Comparison of ENCODE assay signal across 8 cellular contexts in genomic region chr2:42132966-42133641, GRCh38. TPM values are rescaled to one million over a fixed set of nuclear protein-coding genes. Genes with fewer than 3 reads are reported as not detected.
DNase-seq lines count a peak whose midpoint lies in the region; ATAC-seq and TF ChIP-seq lines count a peak whose summit lies in the region.

No MANE protein-coding gene starts in this region.

- peak overlapping the region; percentile 61 for H3K27ac ChIP-seq in CD8-positive, alpha-beta T cell (ENCODE audit: low read depth, low read length)
- H3K27ac ChIP-seq in OCI-LY7 (ENCODE audit: low read depth, low read length, poor library complexity, severe bottlenecking) (peak overlapping the region; percentile 68), esophagus (ENCODE audit: low read depth in 2 of 2, low read length in 1 of 2) (peak overlapping the region; percentile 76 to 83)

- no peaks in the 10 kb centered on the region for H3K27me3 Mint-ChIP-seq in CD8-positive, alpha-beta T cell (ENCODE audit: low read depth)
- H3K27me3 Mint-ChIP-seq in naive thymus-derived CD8-positive, alpha-beta T cell = no peaks in the 10 kb centered on the region

- no peaks in the 10 kb centered on the region for H3K9me2 ChIP-seq in OCI-LY7 (ENCODE audit: insufficient read depth, low read length)

- CTCF ChIA-PET in CD8-positive, alpha-beta T cell (lab: Charles Lee) = interaction anchor here (0.8 to 5.8 kb wide), 12 partner anchors 9 to 63 kb away, joined by 3 to 52 read pairs (median 6); no protein-coding TSS in a partner anchor
- CTCF ChIA-PET in OCI-LY7 (lab: Charles Lee; ENCODE audit: unreplicated experiment) = interaction anchor here (1.0 to 1.5 kb wide), 4 partner anchors 9 to 105 kb away, joined by 3 to 9 read pairs (median 4); no protein-coding TSS in a partner anchor

- peaks cover 80% of the 10 kb centered on the region for H3K4me1 ChIP-seq in CD8-positive, alpha-beta T cell (ENCODE audit: insufficient read depth, low read length)
- peaks cover 63% of the 10 kb centered on the region for H3K4me1 ChIP-seq in OCI-LY7 (ENCODE audit: insufficient read depth, low read length, poor library complexity, severe bottlenecking)
- peaks cover 2 to 14% of the 10 kb centered on the region in 2 donors for H3K4me1 ChIP-seq in esophagus (ENCODE audit: control insufficient read depth in 2 of 2, insufficient read depth in 2 of 2, low read length in 1 of 2)

- peak overlapping the region; percentile 22 for H3K4me3 ChIP-seq in CD8-positive, alpha-beta T cell (ENCODE audit: low read depth, low read length)
- peak overlapping the region; percentile 54 for H3K4me3 ChIP-seq in OCI-LY7 (ENCODE audit: low read depth, low read length, poor library complexity, severe bottlenecking)
- peak overlapping the region in 1 of 2 donors; percentile 20 for H3K4me3 ChIP-seq in esophagus (ENCODE audit: low read depth in 1 of 2, low read length in 2 of 2)

- peak; percentile 88 for ATAC-seq in CD8-positive, alpha-beta T cell
- ATAC-seq in GM19467 (IDR thresholded peaks at IDR 0.05; ENCODE audit: unreplicated experiment) = peak; percentile 86
- peak; percentile 87 to 91 for ATAC-seq in naive thymus-derived CD8-positive, alpha-beta T cell
- ATAC-seq in stimulated activated effector memory CD8-positive, alpha-beta T cell treated with anti-CD3 and anti-CD28 coated beads, Interleukin-12 subunit alpha, Interleukin-12 subunit beta, amount 100 ng/mL, for 72 hours = peak; percentile 97

- peak overlapping the region; percentile 76 for H3K4me2 ChIP-seq in OCI-LY7 (ENCODE audit: low read length)

- no peaks in the 10 kb centered on the region for H3K27me3 ChIP-seq in CD8-positive, alpha-beta T cell (ENCODE audit: insufficient read depth, low read length)
- no peaks in the 10 kb centered on the region for H3K27me3 ChIP-seq in esophagus (ENCODE audit: control insufficient read depth in 1 of 2, insufficient read depth in 2 of 2, low read length in 2 of 2)

- POLR2A ChIA-PET in CD8-positive, alpha-beta T cell (lab: Charles Lee) = interaction anchor here (0.6 to 3.7 kb wide), 20 partner anchors 9 to 79 kb away, joined by 3 to 42 read pairs (median 5); partner anchors contain the start of gene EML4
- POLR2A ChIA-PET in OCI-LY7 (lab: Charles Lee) = interaction anchor here (0.6 to 3.2 kb wide), 17 partner anchors 9 to 115 kb away, joined by 3 to 17 read pairs (median 4); no protein-coding TSS in a partner anchor
- POLR2A ChIA-PET in naive thymus-derived CD8-positive, alpha-beta T cell (lab: Charles Lee) = interaction anchor here (0.6 to 5.2 kb wide), 17 partner anchors 9 to 60 kb away, joined by 3 to 72 read pairs (median 6); no protein-coding TSS in a partner anchor

- no peak for TF ChIP-seq CTCF in CD8-positive, alpha-beta T cell (IDR thresholded peaks at IDR 0.05)
- no peak for TF ChIP-seq CTCF in OCI-LY7 (conservative IDR thresholded peaks at IDR 0.05; ENCODE audit: low read length)

- H3K4me3 Mint-ChIP-seq in CD8-positive, alpha-beta T cell = peak overlapping the region; percentile 76
- H3K4me3 Mint-ChIP-seq in naive thymus-derived CD8-positive, alpha-beta T cell = peak overlapping the region; percentile 62 to 84 (median 75)
- H3K4me3 Mint-ChIP-seq in stimulated activated effector memory CD8-positive, alpha-beta T cell treated with anti-CD3 and anti-CD28 coated beads, Interleukin-12 subunit alpha, Interleukin-12 subunit beta, amount 100 ng/mL, for 72 hours = peak overlapping the region; percentile 73

- no peaks in the 10 kb centered on the region for H3K79me2 ChIP-seq in OCI-LY7 (ENCODE audit: insufficient read depth, low read depth, low read length)

- H3K36me3 Mint-ChIP-seq in CD8-positive, alpha-beta T cell = no peaks in the 10 kb centered on the region
- no peaks in the 10 kb centered on the region for H3K36me3 Mint-ChIP-seq in naive thymus-derived CD8-positive, alpha-beta T cell
- no peaks in the 10 kb centered on the region for H3K36me3 Mint-ChIP-seq in stimulated activated effector memory CD8-positive, alpha-beta T cell treated with anti-CD3 and anti-CD28 coated beads, Interleukin-12 subunit alpha, Interleukin-12 subunit beta, amount 100 ng/mL, for 72 hours

- H3K27ac Mint-ChIP-seq in CD8-positive, alpha-beta T cell = peak overlapping the region; percentile 98
- peak overlapping the region; percentile 90 to 98 (median 96) for H3K27ac Mint-ChIP-seq in naive thymus-derived CD8-positive, alpha-beta T cell
- H3K27ac Mint-ChIP-seq in stimulated activated effector memory CD8-positive, alpha-beta T cell treated with anti-CD3 and anti-CD28 coated beads, Interleukin-12 subunit alpha, Interleukin-12 subunit beta, amount 100 ng/mL, for 72 hours = peak overlapping the region; percentile 94

- H3K9me3 ChIP-seq in CD8-positive, alpha-beta T cell (ENCODE audit: low read length) = no peaks in the 10 kb centered on the region
- H3K9me3 ChIP-seq in OCI-LY7 (ENCODE audit: low read length) = no peaks in the 10 kb centered on the region
- H3K9me3 ChIP-seq in esophagus (ENCODE audit: control insufficient read depth in 2 of 2, insufficient read depth in 1 of 2, low read depth in 1 of 2, low read length in 1 of 2) = no peaks in the 10 kb centered on the region

- H4K20me1 ChIP-seq in OCI-LY7 (ENCODE audit: insufficient read depth, low read length) = no peaks in the 10 kb centered on the region

- BruUV-seq in OCI-LY7 (replicated peaks; lab: Mats Ljungman, UMichigan) = no TSS peak

- 4% methylated on average over 17 of the region's 17 CpGs for WGBS in esophagus, 2 donors

- no peaks in the 10 kb centered on the region for H3K36me3 ChIP-seq in CD8-positive, alpha-beta T cell (ENCODE audit: insufficient read depth, low read length)
- H3K36me3 ChIP-seq in OCI-LY7 (ENCODE audit: insufficient read depth, low read length) (no peaks in the 10 kb centered on the region), esophagus (ENCODE audit: control insufficient read depth in 2 of 2, insufficient read depth in 2 of 2, low read length in 1 of 2) (no peaks in the 10 kb centered on the region)

- peak; percentile 83 to 94 (median 88) for DNase-seq in CD8-positive, alpha-beta T cell
- DNase-seq in HK-2 (ENCODE audit: unreplicated experiment) = peak; percentile 89
- DNase-seq in OCI-LY7 (ENCODE audit: low spot score) = peak; percentile 92
- DNase-seq in activated T-cell treated with anti-CD3 and anti-CD28 coated beads, Interleukin-2, amount 50 U/mL, for 1 hour = peak; percentile 87
- DNase-seq in naive thymus-derived CD8-positive, alpha-beta T cell = peak; percentile 67 to 94 (median 85)
- DNase-seq in stimulated activated effector memory CD8-positive, alpha-beta T cell treated with anti-CD3 and anti-CD28 coated beads, Interleukin-12 subunit alpha, Interleukin-12 subunit beta, amount 100 ng/mL, for 72 hours (ENCODE audit: low spot score in 2 of 2) = peak; percentile 58 to 88

- H3K4me1 Mint-ChIP-seq in CD8-positive, alpha-beta T cell (ENCODE audit: low read depth) = peaks cover 85% of the 10 kb centered on the region
- peaks cover 46 to 96% (median 91%) of the 10 kb centered on the region in 4 donors for H3K4me1 Mint-ChIP-seq in naive thymus-derived CD8-positive, alpha-beta T cell
- H3K4me1 Mint-ChIP-seq in stimulated activated effector memory CD8-positive, alpha-beta T cell treated with anti-CD3 and anti-CD28 coated beads, Interleukin-12 subunit alpha, Interleukin-12 subunit beta, amount 100 ng/mL, for 72 hours = peaks cover 73% of the 10 kb centered on the region

- peak overlapping the region; percentile 93 for H2AFZ ChIP-seq in OCI-LY7 (ENCODE audit: low read length)

- no peaks in the 10 kb centered on the region for H3K9me3 Mint-ChIP-seq in CD8-positive, alpha-beta T cell
- H3K9me3 Mint-ChIP-seq in naive thymus-derived CD8-positive, alpha-beta T cell = no peaks in the 10 kb centered on the region
- no peaks in the 10 kb centered on the region for H3K9me3 Mint-ChIP-seq in stimulated activated effector memory CD8-positive, alpha-beta T cell treated with anti-CD3 and anti-CD28 coated beads, Interleukin-12 subunit alpha, Interleukin-12 subunit beta, amount 100 ng/mL, for 72 hours

- intact Hi-C loops in CD8-positive, alpha-beta T cell (cut with DNase I, micrococcal nuclease) = loop anchor here (1.0 to 2.0 kb wide), 7 partner anchors 9 to 228 kb away; partner anchors contain the start of genes EML4 (in 2 of the 2) and COX7A2L (in 1 of the 2)
- intact Hi-C loops in OCI-LY7 (cut with micrococcal nuclease; ENCODE audit: unreplicated experiment) = loop anchor here (1.0 kb wide), 3 partner anchors 28 to 36 kb away; partner anchors contain the start of gene EML4

RNA-seq across cellular contexts. Expression of gene EML4, which starts 36.0 kb away (rescaled TPM):
- 100 to 1,000 TPM; 224 to 240 TPM for total RNA-seq in CD8-positive, alpha-beta T cell
- 36.6 and 37.1 TPM in 2 replicates for total RNA-seq in OCI-LY7 (2014; rRNA removed; shearing (Covaris generic))
- 43.2 and 47.7 TPM in 2 replicates for total RNA-seq in OCI-LY7 (2022)
- 1 to 10 TPM; 8.7 to 9.6 TPM for polyA plus RNA-seq in esophagus
- total RNA-seq in naive thymus-derived CD8-positive, alpha-beta T cell = 100 to 1,000 TPM; 108 to 111 TPM
- 10 to 100 TPM; 37.8 to 48.1 (median 44.7) TPM for polyA plus RNA-seq in naive thymus-derived CD8-positive, alpha-beta T cell
